Comparison of ENCODE assay signal across 21 cellular contexts in genomic region chr10:94213980-94214379, GRCh38.
DNase-seq lines count a peak whose midpoint lies in the region; ATAC-seq, FAIRE-seq and TF ChIP-seq lines count a peak whose summit lies in the region.
"Had no signal": no experiment of that assay in that cellular context is flagged by ENCODE, and none has a peak within 500 bp of the region (broad histone marks: within the 10 kb centered on the region; RNA-seq: fewer than 3 reads in every experiment).

No MANE protein-coding gene starts in this region.

- H4K20me1 ChIP-seq in endothelial cell of umbilical vein (replicated peaks; ENCODE audit: control insufficient read depth, extremely low read depth, insufficient read depth, low read length), result no peaks in the 10 kb centered on the region

- no peak for FAIRE-seq in endothelial cell of umbilical vein (lab: Jason Lieb, UNC)
- FAIRE-seq: GM12892 had no signal

- no peak overlapping the region for H2AFZ ChIP-seq in endothelial cell of umbilical vein (ENCODE audit: low read depth, low read length)

- H3K36me3 ChIP-seq in ascending aorta (no peaks in the 10 kb centered on the region), endothelial cell of umbilical vein (ENCODE audit: control insufficient read depth in 2 of 2, extremely low read depth in 1 of 2, insufficient read depth in 2 of 2, low read length in 2 of 2) (no peaks in the 10 kb centered on the region), right lobe of liver (no peaks in the 10 kb centered on the region), stomach (no peaks in the 10 kb centered on the region)
- H3K36me3 ChIP-seq: BE2C had no signal

- H3K4me2 ChIP-seq in endothelial cell of umbilical vein (ENCODE audit: insufficient read depth, low read length), result no peak overlapping the region

- in situ Hi-C loops in KBM-7 (cut with MboI; ENCODE audit: low pct_unique_long_range_greater_than_20kb, low sequenced_read_pairs), result no loop called here

- DNase-seq in ascending aorta (ENCODE audit: low spot score in 2 of 2) (no peak), endothelial cell of umbilical vein (ENCODE audit: low read depth, low spot score) (peak; percentile 34), right lobe of liver (no peak), stomach (no peak), NCI-H1048 (lab: John Stamatoyannopoulos, UW) (no peak), DMS153 treated with DMSO at 0.1 percent for 48 hours (lab: John Stamatoyannopoulos, UW; ENCODE audit: unreplicated experiment) (no peak), KBM-7 (no peak)
- DNase-seq in activated CD4-positive, CD25-positive, alpha-beta regulatory T cell treated with anti-CD3 and anti-CD28 coated beads, Interleukin-2, amount 50 U/mL, for 72 hours, result no peak
- DNase-seq: ACHN; BE2C; CD4-positive, alpha-beta memory T cell; DND-41; GDM1; Kasumi-1; NCI-H1417; NCI-H1930; NCI-H2171 treated with DMSO at 0.1 percent for 48 hours; NCI-H524; NK-92 treated with Interleukin-12 subunit alpha and Interleukin-12 subunit beta, amount 100 ng/mL, for 24 hours had no signal

- no peak overlapping the region for H3K9ac ChIP-seq in endothelial cell of umbilical vein (replicated peaks; ENCODE audit: extremely low read depth, insufficient read depth, low read length)

- 33% methylated on average over 3 of the region's 3 CpGs for WGBS in right lobe of liver (ENCODE audit: insufficient coverage, low coverage, low lambda C conversion rate, missing lambda C conversion rate)
- WGBS in stomach, 5 donors, result 65 to 75% (median 68%) methylated on average over 3 of the region's 3 CpGs

- H3K4me1 ChIP-seq in ascending aorta (peaks cover 0 to 51% of the 10 kb centered on the region in 2 donors), endothelial cell of umbilical vein (ENCODE audit: control insufficient read depth, extremely low read depth, insufficient read depth, low read length) (no peaks in the 10 kb centered on the region), right lobe of liver (peaks cover 0 to 36% (median 11%) of the 10 kb centered on the region in 4 donors), stomach (peaks cover 7 to 37% (median 23%) of the 10 kb centered on the region in 4 donors)

- TF ChIP-seq EP300 in stomach (IDR thresholded peaks at IDR 0.05), result no peak

- ATAC-seq in right lobe of liver, result peak; percentile 14 to 42 (median 22)

- H3K79me2 ChIP-seq in endothelial cell of umbilical vein (ENCODE audit: control insufficient read depth, insufficient read depth, low read length), result no peaks in the 10 kb centered on the region

- H3K4me3 ChIP-seq in ascending aorta (no peak overlapping the region), endothelial cell of umbilical vein (replicated peaks in 1 of 3; ENCODE audit: insufficient read depth in 1 of 3, low read depth in 1 of 3, low read length in 3 of 3) (no peak overlapping the region), right lobe of liver (no peak overlapping the region), stomach (no peak overlapping the region)

- H3K27me3 ChIP-seq in ascending aorta, result no peaks in the 10 kb centered on the region
- H3K27me3 ChIP-seq in endothelial cell of umbilical vein (ENCODE audit: control insufficient read depth in 2 of 2, insufficient read depth in 2 of 2, low read length in 2 of 2), result no peaks in the 10 kb centered on the region
- no peaks in the 10 kb centered on the region for H3K27me3 ChIP-seq in right lobe of liver
- H3K27me3 ChIP-seq in stomach, result no peaks in the 10 kb centered on the region
- H3K27me3 ChIP-seq: BE2C had no signal

- no TSS peak for BruUV-seq in endothelial cell of umbilical vein (replicated peaks; lab: Mats Ljungman, UMichigan)

- TF ChIP-seq CTCF in ascending aorta (IDR thresholded peaks at IDR 0.05) (no peak), endothelial cell of umbilical vein (IDR thresholded peaks at IDR 0.05; ENCODE audit: extremely low read depth in 1 of 2, insufficient read depth in 1 of 2, low read depth in 1 of 2, low read length in 2 of 2) (no peak), right lobe of liver (IDR thresholded peaks at IDR 0.05) (no peak), stomach (IDR thresholded peaks at IDR 0.05) (no peak)

- H3K9me3 ChIP-seq in ascending aorta, result no peaks in the 10 kb centered on the region
- H3K9me3 ChIP-seq in endothelial cell of umbilical vein (replicated peaks; ENCODE audit: control insufficient read depth, insufficient read depth, low read length), result no peaks in the 10 kb centered on the region
- H3K9me3 ChIP-seq in right lobe of liver, result no peaks in the 10 kb centered on the region
- no peaks in the 10 kb centered on the region for H3K9me3 ChIP-seq in stomach
- H3K9me3 ChIP-seq: BE2C had no signal

- CTCF ChIA-PET in endothelial cell of umbilical vein (lab: Charles Lee), result no interaction called here

- no peak for TF ChIP-seq POLR2A in endothelial cell of umbilical vein (IDR thresholded peaks at IDR 0.05; ENCODE audit: low read depth, low read length)
- no peak for TF ChIP-seq POLR2A in right lobe of liver (IDR thresholded peaks at IDR 0.05)
- no peak for TF ChIP-seq POLR2A in stomach (IDR thresholded peaks at IDR 0.05)

- intact Hi-C loops in ascending aorta (cut with DNase I), result loop anchor here (2.0 to 5.0 kb wide), 3 partner anchors 19 to 212 kb away; no protein-coding TSS in a partner anchor
- intact Hi-C loops in endothelial cell of umbilical vein (cut with micrococcal nuclease), result no loop called here
- intact Hi-C loops in right lobe of liver (cut with DNase I), result no loop called here
- intact Hi-C loops in stomach (cut with DNase I; ENCODE audit: low total_unique reads), result no loop called here

- POLR2A ChIA-PET in endothelial cell of umbilical vein (lab: Charles Lee), result no interaction called here

- peak overlapping the region; percentile 72 to 81 for H3K27ac ChIP-seq in ascending aorta
- no peak overlapping the region for H3K27ac ChIP-seq in endothelial cell of umbilical vein (ENCODE audit: insufficient read depth, low read depth, low read length)
- H3K27ac ChIP-seq in right lobe of liver, result peak overlapping the region; percentile 29 to 67 (median 52)
- H3K27ac ChIP-seq in stomach, result peak overlapping the region in 3 of 5 donors; percentile 7 to 65 (median 62)
- H3K27ac ChIP-seq: RWPE1 had no signal

- H3K9me1 ChIP-seq in endothelial cell of umbilical vein (replicated peaks; ENCODE audit: control insufficient read depth, extremely low read depth, insufficient read depth, low read length), result no peaks in the 10 kb centered on the region

- dilution Hi-C loops in endothelial cell of umbilical vein (cut with MboI; ENCODE audit: extremely low pct_ligation_motif_present, low sequenced_read_pairs), result no loop called here

TF ChIP-seq in endothelial cell of umbilical vein, 7 proteins besides CTCF, POLR2A, EP300 and RAD21:
- TF ChIP-seq JUN (IDR thresholded peaks at IDR 0.05; ENCODE audit: borderline replicate concordance, insufficient read depth, insufficient read length, low read depth) (no peak), MYC (IDR thresholded peaks at IDR 0.05; ENCODE audit: low read depth, low read length) (no peak), FOS (IDR thresholded peaks at IDR 0.05; ENCODE audit: borderline replicate concordance, insufficient read depth, low read length) (no peak), MAX (IDR thresholded peaks at IDR 0.05; ENCODE audit: insufficient read depth, insufficient read length) (no peak), GATA2 (IDR thresholded peaks at IDR 0.05; ENCODE audit: insufficient read depth, insufficient read length, low read depth, low read length) (no peak), POLR2AphosphoS5 (IDR thresholded peaks at IDR 0.05; ENCODE audit: insufficient read depth, low read depth, low read length) (no peak), EZH2 (IDR thresholded peaks at IDR 0.05; ENCODE audit: borderline replicate concordance, low read depth, low read length, severe bottlenecking) (no peak)
